In the genomic region with DNA sequence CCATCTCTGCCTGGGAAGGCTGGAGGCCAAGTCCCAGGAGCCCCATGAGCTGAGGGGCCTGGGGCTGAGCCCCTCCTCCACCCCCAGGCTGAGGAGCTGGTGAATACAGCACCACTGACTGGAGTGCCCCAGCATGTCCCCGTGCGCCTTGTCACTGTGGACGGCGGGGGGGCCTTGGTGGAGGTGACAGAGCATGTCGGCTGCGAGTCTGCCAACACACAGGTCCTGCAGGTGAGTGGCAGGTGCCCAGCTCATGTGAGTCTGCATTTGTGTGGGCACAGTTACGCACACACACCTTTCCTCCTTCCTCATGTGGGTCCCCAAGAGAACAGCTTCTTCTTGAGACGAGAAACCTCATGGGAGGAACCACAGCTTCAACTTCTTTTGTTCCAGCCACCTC, we compare ENCODE assay signal across 22 cellular contexts. TPM values are rescaled to one million over a fixed set of nuclear protein-coding genes. Genes with fewer than 3 reads are reported as not detected.
DNase-seq lines count a peak whose midpoint lies in the region; ATAC-seq and TF ChIP-seq lines count a peak whose summit lies in the region.
"Had no signal": no experiment of that assay in that cellular context is flagged by ENCODE, and none has a peak within 500 bp of the region (broad histone marks: within the 10 kb centered on the region; RNA-seq: fewer than 3 reads in every experiment).

No MANE protein-coding gene starts in this region.

- no peaks in the 10 kb centered on the region for H3K4me1 Mint-ChIP-seq in T-helper 2 cell treated with Interferon-gamma antibody and Interleukin-4, amounts not matched to agents 5 μg/mL and 100 μg/mL, for 36 hours (ENCODE audit: low read depth)

- TF ChIP-seq CTCF in DOHH2 (IDR thresholded peaks at IDR 0.05; ENCODE audit: low read depth, low read length, poor library complexity, severe bottlenecking) (no peak), OCI-LY1 (IDR thresholded peaks at IDR 0.05; ENCODE audit: low read length) (no peak)

- no peak overlapping the region for H3K4me3 Mint-ChIP-seq in T-helper 2 cell treated with Interferon-gamma antibody and Interleukin-4, amounts not matched to agents 5 μg/mL and 100 μg/mL, for 36 hours

- H3K79me2 ChIP-seq in DOHH2 (ENCODE audit: control insufficient read depth, low read length) (no peaks in the 10 kb centered on the region), OCI-LY1 (ENCODE audit: insufficient read depth, low read length) (no peaks in the 10 kb centered on the region)

- H3K4me2 ChIP-seq in DOHH2 (ENCODE audit: low read length) (peak overlapping the region; percentile 88), OCI-LY1 (ENCODE audit: low read length) (peak overlapping the region; percentile 57)
- H3K4me2 ChIP-seq: A549, KMS-11 had no signal

- H3F3A ChIP-seq in DOHH2 (ENCODE audit: control insufficient read depth, insufficient read depth) (peaks cover 21% of the 10 kb centered on the region), OCI-LY1 (ENCODE audit: insufficient read depth, low read length) (no peaks in the 10 kb centered on the region)

- peaks cover 14% of the 10 kb centered on the region for H3K27me3 Mint-ChIP-seq in T-helper 2 cell treated with Interferon-gamma antibody and Interleukin-4, amounts not matched to agents 5 μg/mL and 100 μg/mL, for 36 hours (ENCODE audit: low read depth)

- peak; percentile 22 for ATAC-seq in esophagus mucosa
- no peak for ATAC-seq in sciatic nerve
- ATAC-seq in HG03135 (IDR thresholded peaks at IDR 0.05; ENCODE audit: unreplicated experiment): no peak
- ATAC-seq: A549, HepG2 had no signal

- intact Hi-C loops in sciatic nerve (cut with DNase I): no loop called here

- H4K20me1 ChIP-seq in DOHH2 (ENCODE audit: control insufficient read depth, insufficient read depth, low read depth, low read length) (no peaks in the 10 kb centered on the region), OCI-LY1 (ENCODE audit: insufficient read depth, low read length) (no peaks in the 10 kb centered on the region)

- H3K9me2 ChIP-seq in DOHH2 (replicated peaks; ENCODE audit: control insufficient read depth, low read length) (no peaks in the 10 kb centered on the region), OCI-LY1 (ENCODE audit: low read depth, low read length) (no peaks in the 10 kb centered on the region)

- no peaks in the 10 kb centered on the region for H3K9me3 Mint-ChIP-seq in T-helper 2 cell treated with Interferon-gamma antibody and Interleukin-4, amounts not matched to agents 5 μg/mL and 100 μg/mL, for 36 hours

- no peak overlapping the region for H2AFZ ChIP-seq in OCI-LY1 (ENCODE audit: low read length)
- H2AFZ ChIP-seq: GM23248 had no signal

- H3K27me3 ChIP-seq in DOHH2 (ENCODE audit: control insufficient read depth, low read length): no peaks in the 10 kb centered on the region
- H3K27me3 ChIP-seq in OCI-LY1 (ENCODE audit: insufficient read depth, low read length): no peaks in the 10 kb centered on the region
- H3K27me3 ChIP-seq: SJCRH30 had no signal

- DNase-seq in sciatic nerve (ENCODE audit: low spot score) (peak; percentile 42), anterior cingulate cortex (lab: John Stamatoyannopoulos, UW) (no peak), activated gamma-delta T cell (lab: John Stamatoyannopoulos, UW) (no peak)
- no peak for DNase-seq in T-helper 2 cell treated with Interferon-gamma antibody and Interleukin-4, amounts not matched to agents 5 μg/mL and 100 μg/mL, for 36 hours (ENCODE audit: low spot score)
- DNase-seq: Calu3, DMS53, GM23248, NCI-H1048, NCI-H1436 treated with DMSO at 0.1 percent for 48 hours, NCI-H2029 treated with DMSO at 0.1 percent for 48 hours, NCI-H524 treated with DMSO at 0.1 percent for 48 hours, SJCRH30 had no signal

- H3K36me3 Mint-ChIP-seq in T-helper 2 cell treated with Interferon-gamma antibody and Interleukin-4, amounts not matched to agents 5 μg/mL and 100 μg/mL, for 36 hours (ENCODE audit: low read depth): no peaks in the 10 kb centered on the region

- H3K4me3 ChIP-seq in DOHH2 (ENCODE audit: low read length): peak overlapping the region; percentile 70
- peak overlapping the region; percentile 28 for H3K4me3 ChIP-seq in OCI-LY1 (ENCODE audit: low read depth, low read length, poor library complexity, severe bottlenecking)
- H3K4me3 ChIP-seq: A549, GM23248, SJCRH30 had no signal

- no peak overlapping the region for H3K27ac Mint-ChIP-seq in T-helper 2 cell treated with Interferon-gamma antibody and Interleukin-4, amounts not matched to agents 5 μg/mL and 100 μg/mL, for 36 hours
- H3K27ac Mint-ChIP-seq: CD14-positive monocyte had no signal

- H3K36me3 ChIP-seq in DOHH2 (ENCODE audit: control insufficient read depth, low read length) (peaks cover 11% of the 10 kb centered on the region), OCI-LY1 (ENCODE audit: insufficient read depth, low read length) (no peaks in the 10 kb centered on the region)

- H3K27ac ChIP-seq in DOHH2 (ENCODE audit: low read depth, low read length) (peak overlapping the region; percentile 96), OCI-LY1 (ENCODE audit: low read depth, low read length, poor library complexity, severe bottlenecking) (peak overlapping the region; percentile 76)
- H3K27ac ChIP-seq: A549, GM23248, KMS-11, SJCRH30 had no signal

- no peaks in the 10 kb centered on the region for H3K9me3 ChIP-seq in DOHH2 (ENCODE audit: control insufficient read depth, insufficient read depth, low read length)
- no peaks in the 10 kb centered on the region for H3K9me3 ChIP-seq in OCI-LY1 (ENCODE audit: low read length)
- H3K9me3 ChIP-seq: A549, SJCRH30 had no signal

- H3K9ac ChIP-seq in OCI-LY1 (ENCODE audit: low read length): peak overlapping the region; percentile 28; the same call in 1 of the 2 replicates
- H3K9ac ChIP-seq: GM23248, KMS-11 had no signal

- peaks cover 43% of the 10 kb centered on the region for H3K4me1 ChIP-seq in DOHH2 (ENCODE audit: control insufficient read depth, low read length)
- peaks cover 36% of the 10 kb centered on the region for H3K4me1 ChIP-seq in OCI-LY1 (ENCODE audit: insufficient read depth, low read length, severe bottlenecking)
- H3K4me1 ChIP-seq: A549, SJCRH30 had no signal

RNA-seq across cellular contexts. Expression of a gene that starts 7.6 kb away (rescaled TPM):
- total RNA-seq in esophagus mucosa (27.0 TPM), sciatic nerve (34.2 TPM)

RNA-seq across cellular contexts. Expression of a gene that starts 17.9 kb away (rescaled TPM):
- total RNA-seq in esophagus mucosa: 80.4 TPM
- 128 TPM for total RNA-seq in sciatic nerve

RNA-seq across cellular contexts. Expression of a gene that starts 20.1 kb away (rescaled TPM):
- 3.9 TPM for total RNA-seq in esophagus mucosa
- total RNA-seq in sciatic nerve: 49.4 TPM
- total RNA-seq: MCF 10A had no signal

RNA-seq across cellular contexts. Expression of a gene that starts 25.5 kb away (rescaled TPM):
- total RNA-seq in esophagus mucosa (94.9 TPM), sciatic nerve (50.7 TPM)

RNA-seq across cellular contexts. Expression of a gene that starts 39.6 kb away (rescaled TPM):
- total RNA-seq in esophagus mucosa (0.80 TPM), sciatic nerve (2.5 TPM)
- total RNA-seq: GM23248, HepG2, MCF 10A, RPMI7951, SJCRH30 had no signal

Comparison
In these comparisons a context has a peak if more than half of its experiments do, and no peak if none do; other contexts are left out.
1. RNA of a gene that starts 20.1 kb away (total RNA-seq): 49.4 TPM in sciatic nerve (single experiment); 3.9 TPM in esophagus mucosa (single experiment); every median in the first group is over 10 times any median in the second.